23 cellular contexts compared by ENCODE assay signal in genomic region chr9:123129411-123129810, GRCh38.
"Had no signal": no experiment of that assay in that cellular context is flagged by ENCODE, and none has a peak within 500 bp of the region (broad histone marks: within the 10 kb centered on the region; RNA-seq: fewer than 3 reads in every experiment).

No MANE protein-coding gene starts in this region.

- H3K4me3 Mint-ChIP-seq: activated CD4-positive, alpha-beta memory T cell treated with anti-CD3 and anti-CD28 coated beads, Interleukin-2, amount 10 ng/mL, durations not matched to agents 7 days and 5 days; activated CD4-positive, alpha-beta T cell treated with anti-CD3 and anti-CD28 coated beads, Interleukin-2, amount 10 ng/mL, durations not matched to agents 24 days and 14 days; activated naive CD4-positive, alpha-beta T cell treated with anti-CD3 and anti-CD28 coated beads, Interleukin-2, amount 10 ng/mL, durations not matched to agents 7 days and 5 days; activated T-cell treated with anti-CD3 and anti-CD28 coated beads, Interleukin-2, amount 50 U/mL, for 72 hours; dendritic cell treated with granulocyte-macrophage colony-stimulating factor and Interleukin-4, amounts not matched to agents 40 ng/mL and 50 ng/mL, for 4 days; naive thymus-derived CD8-positive, alpha-beta T cell; type B pancreatic cell had no signal

- ATAC-seq: activated T-cell treated with anti-CD3 and anti-CD28 coated beads, Interleukin-2, amount 50 U/mL, for 72 hours; body of pancreas; naive thymus-derived CD8-positive, alpha-beta T cell had no signal

- H3K4me3 ChIP-seq: body of pancreas, cardiac muscle cell, left lung, lung, sigmoid colon, thoracic aorta, vagina had no signal

- H3K9me3 ChIP-seq: body of pancreas, left lung, sigmoid colon, thoracic aorta, vagina had no signal

- H3K27me3 ChIP-seq: body of pancreas, cardiac muscle cell, left lung, sigmoid colon, vagina had no signal

- H3K4me1 Mint-ChIP-seq: activated CD4-positive, alpha-beta memory T cell treated with anti-CD3 and anti-CD28 coated beads, Interleukin-2, amount 10 ng/mL, durations not matched to agents 7 days and 5 days; activated CD4-positive, alpha-beta T cell treated with anti-CD3 and anti-CD28 coated beads, Interleukin-2, amount 10 ng/mL, durations not matched to agents 24 days and 14 days; activated naive CD4-positive, alpha-beta T cell treated with anti-CD3 and anti-CD28 coated beads, Interleukin-2, amount 10 ng/mL, durations not matched to agents 7 days and 5 days had no signal

- H3K27ac ChIP-seq: body of pancreas, cardiac muscle cell, left lung, sigmoid colon, thoracic aorta, vagina had no signal

- H3K9me3 Mint-ChIP-seq: activated CD4-positive, alpha-beta memory T cell treated with anti-CD3 and anti-CD28 coated beads, Interleukin-2, amount 10 ng/mL, durations not matched to agents 7 days and 5 days; activated CD4-positive, alpha-beta T cell treated with anti-CD3 and anti-CD28 coated beads, Interleukin-2, amount 10 ng/mL, durations not matched to agents 24 days and 14 days; activated naive CD4-positive, alpha-beta T cell treated with anti-CD3 and anti-CD28 coated beads, Interleukin-2, amount 10 ng/mL, durations not matched to agents 7 days and 5 days; activated T-cell treated with anti-CD3 and anti-CD28 coated beads, Interleukin-2, amount 50 U/mL, for 72 hours; dendritic cell treated with granulocyte-macrophage colony-stimulating factor and Interleukin-4, amounts not matched to agents 40 ng/mL and 50 ng/mL, for 4 days; naive thymus-derived CD8-positive, alpha-beta T cell; type B pancreatic cell had no signal

- H3K36me3 ChIP-seq: thoracic aorta, vagina had no signal

- DNase-seq: activated CD4-positive, alpha-beta memory T cell treated with anti-CD3 and anti-CD28 coated beads, Interleukin-2, amount 10 ng/mL, durations not matched to agents 7 days and 5 days; activated CD4-positive, alpha-beta T cell treated with anti-CD3 and anti-CD28 coated beads, Interleukin-2, amount 10 ng/mL, durations not matched to agents 24 days and 14 days; activated effector memory CD4-positive, alpha-beta T cell treated with Interleukin-2 at 50 U/mL for 16 hours; activated naive CD4-positive, alpha-beta T cell treated with anti-CD3 and anti-CD28 coated beads, Interleukin-2, amount 10 ng/mL, durations not matched to agents 7 days and 5 days; activated T-cell treated with anti-CD3 and anti-CD28 coated beads, Interleukin-2, amount 50 U/mL, for 72 hours; body of pancreas; effector CD4-positive, alpha-beta T cell; erythroblast; glutamatergic neuron; hippocampal formation; kidney glomerular epithelial cell; left lung; naive thymus-derived CD8-positive, alpha-beta T cell; sigmoid colon; stimulated activated CD4-positive, alpha-beta T cell treated with anti-CD3 and anti-CD28 coated beads, Interleukin-4, amount 100 ng/mL, for 1 hour; stimulated activated naive CD4-positive, alpha-beta T cell treated with Interleukin-2 at 50 U/mL for 16 hours had no signal

- H3K4me1 ChIP-seq: body of pancreas, left lung, sigmoid colon, vagina had no signal

- H3K27ac Mint-ChIP-seq: activated CD4-positive, alpha-beta memory T cell treated with anti-CD3 and anti-CD28 coated beads, Interleukin-2, amount 10 ng/mL, durations not matched to agents 7 days and 5 days; activated CD4-positive, alpha-beta T cell treated with anti-CD3 and anti-CD28 coated beads, Interleukin-2, amount 10 ng/mL, durations not matched to agents 24 days and 14 days; activated naive CD4-positive, alpha-beta T cell treated with anti-CD3 and anti-CD28 coated beads, Interleukin-2, amount 10 ng/mL, durations not matched to agents 7 days and 5 days; activated T-cell treated with anti-CD3 and anti-CD28 coated beads, Interleukin-2, amount 50 U/mL, for 72 hours; dendritic cell treated with granulocyte-macrophage colony-stimulating factor and Interleukin-4, amounts not matched to agents 40 ng/mL and 50 ng/mL, for 4 days; type B pancreatic cell had no signal

- FAIRE-seq: frontal cortex had no signal

- H3K27me3 Mint-ChIP-seq: activated CD4-positive, alpha-beta memory T cell treated with anti-CD3 and anti-CD28 coated beads, Interleukin-2, amount 10 ng/mL, durations not matched to agents 7 days and 5 days; activated CD4-positive, alpha-beta T cell treated with anti-CD3 and anti-CD28 coated beads, Interleukin-2, amount 10 ng/mL, durations not matched to agents 24 days and 14 days; activated naive CD4-positive, alpha-beta T cell treated with anti-CD3 and anti-CD28 coated beads, Interleukin-2, amount 10 ng/mL, durations not matched to agents 7 days and 5 days; dendritic cell treated with granulocyte-macrophage colony-stimulating factor and Interleukin-4, amounts not matched to agents 40 ng/mL and 50 ng/mL, for 4 days; naive thymus-derived CD8-positive, alpha-beta T cell; type B pancreatic cell had no signal
